Comparison of ENCODE assay signal across 7 cellular contexts in genomic region chr12:38238328-38238727, GRCh38.
A peak's percentile ranks its signal among the peaks of the same experiment; 100 is the strongest.
DNase-seq lines count a peak whose midpoint lies in the region; ATAC-seq, FAIRE-seq and TF ChIP-seq lines count a peak whose summit lies in the region.
"Not testable (repeated sequence)": the region's sequence is repeated elsewhere in the genome, so short reads cannot be mapped to it uniquely, and the experiment has no call there.

No MANE protein-coding gene starts in this region.

- not testable (repeated sequence) for H3K4me1 ChIP-seq in A549; HCT116 (ENCODE audit: control insufficient read depth in 1 of 2, insufficient read depth in 2 of 2, low read length in 2 of 2); mammary epithelial cell (ENCODE audit: insufficient read depth, low read length)

- TF ChIP-seq POLR2A in A549 (IDR thresholded peaks at IDR 0.05; ENCODE audit: low read length); HCT116 (IDR thresholded peaks at IDR 0.05; ENCODE audit: borderline replicate concordance, extremely low read depth, insufficient read depth, insufficient read length): not testable (repeated sequence)

- dilution Hi-C loops in mammary epithelial cell (cut with HindIII; ENCODE audit: low sequenced_read_pairs) = not testable (repeated sequence)

- not testable (repeated sequence) for H3K79me2 ChIP-seq in HCT116 (ENCODE audit: insufficient read depth, low read length); mammary epithelial cell (ENCODE audit: insufficient read depth, low read length)

- not testable (repeated sequence) for H3K27ac ChIP-seq in A549; HCT116 (ENCODE audit: low read depth, low read length); mammary epithelial cell (ENCODE audit: insufficient read depth, low read depth, low read length)

- TF ChIP-seq RAD21 in A549 (conservative IDR thresholded peaks at IDR 0.05 in 1 of 2, IDR thresholded peaks at IDR 0.05 in 1 of 2); HCT116 (IDR thresholded peaks at IDR 0.05; ENCODE audit: low read depth): not testable (repeated sequence)

- RAD21 ChIA-PET in HCT116 (lab: Charles Lee; ENCODE audit: low non-redundant PET in 1 of 2, low total read pairs in 2 of 2, uncharacterized antibody in 2 of 2, unreplicated experiment in 2 of 2) = not testable (repeated sequence)

- H3K9ac ChIP-seq in HCT116 (ENCODE audit: low read length); mammary epithelial cell (ENCODE audit: insufficient read depth, low read length): not testable (repeated sequence)

- H2AFZ ChIP-seq in HCT116 (ENCODE audit: low read depth, low read length, poor library complexity, severe bottlenecking) = not testable (repeated sequence)
- H2AFZ ChIP-seq in mammary epithelial cell (ENCODE audit: low read depth, low read length) = peak overlapping the region; percentile 62

- intact Hi-C loops in HCT116 (cut with micrococcal nuclease); mammary epithelial cell (cut with micrococcal nuclease): not testable (repeated sequence)

- ATAC-seq in A549 = not testable (repeated sequence)
- peak; percentile 25; the same call in 1 of the 2 replicates for ATAC-seq in HCT116

- H3K4me3 ChIP-seq in A549; HCT116 (replicated peaks in 1 of 2; ENCODE audit: low read depth in 1 of 2, low read length in 2 of 2); MG63; mammary epithelial cell (replicated peaks in 1 of 3; ENCODE audit: insufficient read depth in 1 of 3, low read depth in 2 of 3, low read length in 3 of 3); epithelial cell of proximal tubule (ENCODE audit: low read depth, low read length): not testable (repeated sequence)

- not testable (repeated sequence) for TF ChIP-seq CTCF in A549 (IDR thresholded peaks at IDR 0.05); HCT116 (IDR thresholded peaks at IDR 0.05 in 2 of 3, conservative IDR thresholded peaks at IDR 0.05 in 1 of 3; ENCODE audit: borderline replicate concordance in 1 of 3, insufficient read depth in 1 of 3, low read depth in 2 of 3, low read length in 2 of 3); mammary epithelial cell (conservative IDR thresholded peaks at IDR 0.05 in 1 of 2, IDR thresholded peaks at IDR 0.05 in 1 of 2; ENCODE audit: extremely low read depth in 1 of 2, insufficient read depth in 1 of 2, low read depth in 1 of 2, low read length in 2 of 2); epithelial cell of proximal tubule (conservative IDR thresholded peaks at IDR 0.05; ENCODE audit: low read depth, low read length)

- H4K20me1 ChIP-seq in HCT116 (ENCODE audit: insufficient read depth); mammary epithelial cell (ENCODE audit: insufficient read depth, low read length): not testable (repeated sequence)

- DNase-seq in A549 (ENCODE audit: low read depth in 1 of 2, low spot score in 1 of 2); HCT116 (ENCODE audit: low read depth, low spot score): not testable (repeated sequence)
- DNase-seq in MG63 = peak; percentile 33
- DNase-seq in SK-MEL-5 (ENCODE audit: low read depth, low spot score) = peak; percentile 78
- DNase-seq in mammary epithelial cell = peak; percentile 69
- peak; percentile 20 for DNase-seq in epithelial cell of proximal tubule (ENCODE audit: low read depth)
- peak; percentile 21 for DNase-seq in kidney tubule cell (ENCODE audit: low spot score)

- H3K4me2 ChIP-seq in A549 = not testable (repeated sequence)
- H3K4me2 ChIP-seq in HCT116 (ENCODE audit: low read length) (0 out of 2 replicates have a peak overlapping the region, but pooled peaks have one; percentile 7), mammary epithelial cell (ENCODE audit: insufficient read depth, low read depth, low read length) (peak overlapping the region; percentile 42)

- POLR2A ChIA-PET in A549 (lab: Yijun Ruan, JAX); HCT116 (lab: Charles Lee): not testable (repeated sequence)

- not testable (repeated sequence) for H3K36me3 ChIP-seq in HCT116 (ENCODE audit: control insufficient read depth in 1 of 2, insufficient read depth in 2 of 2, low read length in 2 of 2); MG63; mammary epithelial cell (ENCODE audit: insufficient read depth, low read length)

- in situ Hi-C loops in SK-MEL-5 (cut with HindIII; ENCODE audit: low pct_unique_long_range_greater_than_20kb, low sequenced_read_pairs); mammary epithelial cell (cut with MboI; ENCODE audit: low sequenced_read_pairs in 2 of 2): not testable (repeated sequence)

- H3K27me3 ChIP-seq in HCT116 (ENCODE audit: insufficient read depth, low read length); MG63; mammary epithelial cell (ENCODE audit: insufficient read depth, low read length): not testable (repeated sequence)

- not testable (repeated sequence) for BruUV-seq in HCT116 (replicated peaks; lab: Mats Ljungman, UMichigan); mammary epithelial cell (replicated peaks; lab: Mats Ljungman, UMichigan)

- TF ChIP-seq EP300 in A549 (IDR thresholded peaks at IDR 0.05) = not testable (repeated sequence)

- CTCF ChIA-PET in A549 (lab: Yijun Ruan, JAX); HCT116 (lab: Charles Lee); mammary epithelial cell (lab: Charles Lee; ENCODE audit: low non-redundant PET): not testable (repeated sequence)

- FAIRE-seq in A549 (lab: Jason Lieb, UNC) = peak; percentile 92

- H3K9me3 ChIP-seq in A549; HCT116 (ENCODE audit: control insufficient read depth in 1 of 2, insufficient read depth in 1 of 2, low read depth in 1 of 2, low read length in 2 of 2); MG63; mammary epithelial cell (replicated peaks; ENCODE audit: insufficient read depth, low read length): not testable (repeated sequence)

- not testable (repeated sequence) for H3K9me2 ChIP-seq in HCT116 (ENCODE audit: insufficient read depth)

TF ChIP-seq in A549, 52 proteins besides CTCF, POLR2A, EP300 and RAD21:
- TF ChIP-seq FOSL2 (IDR thresholded peaks at IDR 0.05) = not testable (repeated sequence)
- 0 out of 2 replicates have a peak, but pooled peaks have one; percentile 6 for TF ChIP-seq FOSL2 (CRISPR knock-in tag; IDR thresholded peaks at IDR 0.05)
TF ChIP-seq in A549: peak in this region for 1; not testable (repeated sequence) for 51.

TF ChIP-seq in HCT116, 20 proteins besides CTCF, POLR2A, EP300 and RAD21:
- TF ChIP-seq JUND (IDR thresholded peaks at IDR 0.05) = 0 out of 2 replicates have a peak, but pooled peaks have one; percentile 17
- peak; percentile 17; the same call in 1 of the 2 replicates for TF ChIP-seq FOSL1 (IDR thresholded peaks at IDR 0.05; ENCODE audit: low read depth)
